ENCODE assay signal across 1 cellular context in genomic region chr15:31371520-31372240, GRCh38.
TF ChIP-seq lines count a peak whose summit lies in the region.

No MANE protein-coding gene starts in this region.

TF ChIP-seq in GM12878, 131 proteins besides CTCF, POLR2A, EP300 and RAD21:
- TF ChIP-seq TCF7 (IDR thresholded peaks at IDR 0.05; ENCODE audit: borderline replicate concordance) (no peak), RB1 (IDR thresholded peaks at IDR 0.05; ENCODE audit: borderline replicate concordance) (no peak), USF2 (IDR thresholded peaks at IDR 0.05; ENCODE audit: borderline replicate concordance, low read depth, low read length) (no peak), NR2C2 (IDR thresholded peaks at IDR 0.05; ENCODE audit: borderline replicate concordance, control insufficient read depth, insufficient read length, low read depth) (no peak), BACH1 (IDR thresholded peaks at IDR 0.05; ENCODE audit: borderline replicate concordance) (no peak), SP1 (IDR thresholded peaks at IDR 0.05; ENCODE audit: low read depth, low read length) (no peak), NKRF (conservative IDR thresholded peaks at IDR 0.05) (no peak), SMAD5 (IDR thresholded peaks at IDR 0.05; ENCODE audit: low read depth) (no peak), POLR2AphosphoS5 (IDR thresholded peaks at IDR 0.05; ENCODE audit: low read length) (no peak), BCL3 (IDR thresholded peaks at IDR 0.05; ENCODE audit: borderline replicate concordance, insufficient read depth, low read depth, low read length, poor library complexity, severe bottlenecking) (no peak), FOXK2 (IDR thresholded peaks at IDR 0.05) (no peak), ATF7 (IDR thresholded peaks at IDR 0.05; ENCODE audit: low read depth) (no peak), SRF (IDR thresholded peaks at IDR 0.05; ENCODE audit: low read depth in 2 of 2, low read length in 2 of 2) (no peak), RELA (IDR thresholded peaks at IDR 0.05; ENCODE audit: borderline replicate concordance, partially characterized antibody) (no peak), STAT3 (IDR thresholded peaks at IDR 0.05; ENCODE audit: low read depth, low read length) (no peak), TARDBP (IDR thresholded peaks at IDR 0.05; ENCODE audit: borderline replicate concordance) (no peak), RUNX3 (IDR thresholded peaks at IDR 0.05; ENCODE audit: low read length) (no peak), PBX3 (IDR thresholded peaks at IDR 0.05; ENCODE audit: insufficient replicate concordance, low read depth, low read length) (no peak)
TF ChIP-seq in GM12878: peak in this region for 0.
